ENCODE assay signal across 20 cellular contexts in genomic region chr1:38444770-38445442, GRCh38.
DNase-seq lines count a peak whose midpoint lies in the region; ATAC-seq and TF ChIP-seq lines count a peak whose summit lies in the region.
"Had no signal": no experiment of that assay in that cellular context is flagged by ENCODE, and none has a peak within 500 bp of the region (broad histone marks: within the 10 kb centered on the region; RNA-seq: fewer than 3 reads in every experiment).

No MANE protein-coding gene starts in this region.

- H3K36me3 ChIP-seq in GM23248 (ENCODE audit: low read depth) (no peaks in the 10 kb centered on the region), neural cell (ENCODE audit: insufficient read depth, low read length) (no peaks in the 10 kb centered on the region)
- H3K36me3 ChIP-seq: BE2C had no signal

- peaks cover 50% of the 10 kb centered on the region for H3K4me1 Mint-ChIP-seq in chondrocyte (ENCODE audit: low read depth)
- H3K4me1 Mint-ChIP-seq in activated naive CD8-positive, alpha-beta T cell treated with anti-CD3 and anti-CD28 coated beads for 36 hours, result no peaks in the 10 kb centered on the region

- no peaks in the 10 kb centered on the region for H3K27me3 Mint-ChIP-seq in chondrocyte (ENCODE audit: low read depth)
- peaks cover 54% of the 10 kb centered on the region for H3K27me3 Mint-ChIP-seq in activated naive CD8-positive, alpha-beta T cell treated with anti-CD3 and anti-CD28 coated beads for 36 hours

- H3K27me3 ChIP-seq in GM23248 (replicated peaks; ENCODE audit: insufficient read depth), result peaks cover 3% of the 10 kb centered on the region; the same call in 1 of the 2 replicates
- H3K27me3 ChIP-seq in neural cell (ENCODE audit: insufficient read depth, low read depth, low read length), result no peaks in the 10 kb centered on the region
- H3K27me3 ChIP-seq: BE2C had no signal

- H3F3A ChIP-seq in GM23248 (ENCODE audit: insufficient read depth) (peaks cover 10% of the 10 kb centered on the region; the same call in 1 of the 2 replicates), neural cell (ENCODE audit: insufficient read depth, low read length, poor library complexity, severe bottlenecking) (peaks cover 3% of the 10 kb centered on the region)

- peaks cover 31% of the 10 kb centered on the region for H3K9me3 Mint-ChIP-seq in chondrocyte (ENCODE audit: low read depth)
- peaks cover 21% of the 10 kb centered on the region for H3K9me3 Mint-ChIP-seq in activated naive CD8-positive, alpha-beta T cell treated with anti-CD3 and anti-CD28 coated beads for 36 hours

- H2AFZ ChIP-seq in GM23248 (no peak overlapping the region), neural cell (ENCODE audit: low read depth, low read length) (no peak overlapping the region)

- H3K9me2 ChIP-seq in GM23248 (ENCODE audit: insufficient read depth) (no peaks in the 10 kb centered on the region), neural cell (ENCODE audit: insufficient read depth, low read length) (no peaks in the 10 kb centered on the region)

- H3K27ac ChIP-seq in GM23248 (no peak overlapping the region), neural cell (ENCODE audit: low read length) (peak overlapping the region; percentile 79)

- H4K20me1 ChIP-seq in GM23248 (ENCODE audit: insufficient read depth), result no peaks in the 10 kb centered on the region
- no peaks in the 10 kb centered on the region for H4K20me1 ChIP-seq in neural cell (ENCODE audit: insufficient read depth)

- peak overlapping the region; percentile 40; the same call in 1 of the 2 replicates for H3K4me3 ChIP-seq in GM23248
- peak overlapping the region; percentile 39 for H3K4me3 ChIP-seq in neural cell (ENCODE audit: low read length)

- H3K4me2 ChIP-seq in GM23248 (ENCODE audit: unreplicated experiment), result peak overlapping the region; percentile 21
- no peak overlapping the region for H3K4me2 ChIP-seq in neural cell (ENCODE audit: low read length)

- H3K27ac Mint-ChIP-seq in chondrocyte (ENCODE audit: unreplicated experiment), result peak overlapping the region; percentile 77
- H3K27ac Mint-ChIP-seq in activated naive CD8-positive, alpha-beta T cell treated with anti-CD3 and anti-CD28 coated beads for 36 hours, result no peak overlapping the region
- H3K27ac Mint-ChIP-seq: CD4-positive, alpha-beta T cell had no signal

- H3K36me3 Mint-ChIP-seq in chondrocyte (ENCODE audit: low read depth), result peaks cover 9% of the 10 kb centered on the region
- H3K36me3 Mint-ChIP-seq in activated naive CD8-positive, alpha-beta T cell treated with anti-CD3 and anti-CD28 coated beads for 36 hours, result peaks cover 5% of the 10 kb centered on the region

- H3K4me1 ChIP-seq in GM23248 (ENCODE audit: insufficient read depth), result peaks cover 11% of the 10 kb centered on the region
- H3K4me1 ChIP-seq: BE2C had no signal

- DNase-seq in GM23248, result peak; percentile 19
- DNase-seq in NCI-H82 treated with DMSO at 0.1 percent for 48 hours (lab: John Stamatoyannopoulos, UW; ENCODE audit: unreplicated experiment), result peak; percentile 36
- DNase-seq in chondrocyte (ENCODE audit: low spot score), result no peak
- no peak for DNase-seq in activated naive CD8-positive, alpha-beta T cell treated with anti-CD3 and anti-CD28 coated beads for 36 hours
- no peak for DNase-seq in SHP77 (lab: John Stamatoyannopoulos, UW)
- DNase-seq in stimulated activated naive CD4-positive, alpha-beta T cell (lab: John Stamatoyannopoulos, UW), result no peak
- DNase-seq: 8988T; BE2C; CD4-positive, alpha-beta T cell; DMS79 treated with DMSO at 0.1 percent for 48 hours; Kasumi-1; MM.1S; NCI-H1105; NCI-H1694 treated with DMSO at 0.1 percent for 48 hours; NCI-H2107; NCI-H774 had no signal

- in situ Hi-C loops in GM23248 (cut with MboI), result no loop called here

- no peak for TF ChIP-seq RAD21 in neural cell (conservative IDR thresholded peaks at IDR 0.05)

- 11 to 14% methylated on average over 16 of the region's 16 CpGs for WGBS in GM23248 (ENCODE audit: low coverage in 1 of 2, low lambda C conversion rate in 2 of 2, missing lambda C conversion rate in 2 of 2), 2 experiments

- TF ChIP-seq EP300 in neural cell (conservative IDR thresholded peaks at IDR 0.05; ENCODE audit: poor library complexity, severe bottlenecking), result peak; percentile 88

- H3K9ac ChIP-seq in GM23248 (no peak overlapping the region), neural cell (ENCODE audit: low read length) (peak overlapping the region; percentile 43)

- H3K4me3 Mint-ChIP-seq in chondrocyte (ENCODE audit: unreplicated experiment), result peak overlapping the region; percentile 23
- H3K4me3 Mint-ChIP-seq in activated naive CD8-positive, alpha-beta T cell treated with anti-CD3 and anti-CD28 coated beads for 36 hours, result no peak overlapping the region
- H3K4me3 Mint-ChIP-seq: CD4-positive, alpha-beta T cell had no signal

- H3K79me2 ChIP-seq in GM23248 (ENCODE audit: insufficient read depth) (no peaks in the 10 kb centered on the region), neural cell (replicated peaks; ENCODE audit: insufficient read depth, low read length) (no peaks in the 10 kb centered on the region)

- no peak for ATAC-seq in GM21576 (IDR thresholded peaks at IDR 0.05; ENCODE audit: unreplicated experiment)
- ATAC-seq: Panc1, Right ventricle myocardium inferior had no signal

- TF ChIP-seq CTCF in chondrocyte (IDR thresholded peaks at IDR 0.05) (no peak), neural cell (IDR thresholded peaks at IDR 0.05; ENCODE audit: poor library complexity, severe bottlenecking) (no peak)

- H3K9me3 ChIP-seq in GM23248 (ENCODE audit: low read depth), result no peaks in the 10 kb centered on the region
- H3K9me3 ChIP-seq in neural cell (ENCODE audit: low read length), result peaks cover 13% of the 10 kb centered on the region
- H3K9me3 ChIP-seq: BE2C had no signal

TF ChIP-seq in neural cell, 6 proteins besides CTCF, POLR2A, EP300 and RAD21:
- TF ChIP-seq TAF1 (IDR thresholded peaks at IDR 0.05; ENCODE audit: low read depth) (no peak), EZH2 (IDR thresholded peaks at IDR 0.05; ENCODE audit: borderline replicate concordance, insufficient read depth, low read length, poor library complexity, severe bottlenecking) (no peak), REST (IDR thresholded peaks at IDR 0.05; ENCODE audit: borderline replicate concordance) (no peak), SMC3 (conservative IDR thresholded peaks at IDR 0.05; ENCODE audit: poor library complexity) (peak; percentile 22), POLR2AphosphoS5 (IDR thresholded peaks at IDR 0.05) (peak; percentile 56)
TF ChIP-seq in neural cell: peak in this region for 2.

Comparison
In these comparisons a context has a peak if more than half of its experiments do, and no peak if none do; other contexts are left out.
1. DNase-seq: peak in GM23248 (single experiment) and NCI-H82 treated with DMSO at 0.1 percent for 48 hours (single experiment); none in chondrocyte (single experiment), activated naive CD8-positive, alpha-beta T cell treated with anti-CD3 and anti-CD28 coated beads for 36 hours (single experiment), SHP77 (0 of 2) and stimulated activated naive CD4-positive, alpha-beta T cell (0 of 6).